ENCODE assay signal across 22 cellular contexts in the genomic region with DNA sequence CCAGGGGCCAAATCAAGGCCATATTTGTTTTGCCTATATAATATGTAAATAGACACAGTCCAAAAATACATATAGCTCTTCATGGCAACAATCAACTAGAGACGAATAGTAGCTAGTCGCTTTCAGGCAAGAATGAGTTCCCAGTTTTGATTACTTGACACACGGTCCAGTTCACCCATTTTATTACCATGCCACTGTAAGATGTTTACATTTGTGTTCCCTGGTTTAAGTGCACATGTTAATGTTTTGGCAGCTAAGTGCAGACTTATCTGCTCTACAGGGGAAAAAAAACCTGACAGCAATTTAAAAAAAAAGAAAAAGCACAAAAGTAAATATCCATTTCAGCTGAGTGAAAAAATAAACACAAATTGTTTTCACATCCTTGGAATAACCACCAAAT.
"Had no signal": no experiment of that assay in that cellular context is flagged by ENCODE, and none has a peak within 500 bp of the region (broad histone marks: within the 10 kb centered on the region; RNA-seq: fewer than 3 reads in every experiment).

No MANE protein-coding gene starts in this region.

- H3K4me1 ChIP-seq: foreskin keratinocyte, left lung, right lobe of liver, uterus had no signal

- H3K27ac ChIP-seq: foreskin keratinocyte, left lung, right lobe of liver, skin epidermis, uterus had no signal

- H3K9me3 Mint-ChIP-seq: stimulated activated effector memory CD8-positive, alpha-beta T cell treated with anti-CD3 and anti-CD28 coated beads, Interleukin-12 subunit alpha, Interleukin-12 subunit beta, amount 100 ng/mL, for 72 hours had no signal

- H3K27ac Mint-ChIP-seq: activated naive CD4-positive, alpha-beta T cell treated with anti-CD3 and anti-CD28 coated beads, Interleukin-2, amount 50 U/mL, for 72 hours; activated T-helper 17 cell treated with anti-CD3 and anti-CD28 coated beads, Interleukin-2, amount 50 U/mL, for 72 hours; brain; dendritic cell treated with granulocyte-macrophage colony-stimulating factor and Interleukin-4, amounts not matched to agents 40 ng/mL and 50 ng/mL, for 4 days; stimulated activated effector memory CD8-positive, alpha-beta T cell treated with anti-CD3 and anti-CD28 coated beads, Interleukin-12 subunit alpha, Interleukin-12 subunit beta, amount 100 ng/mL, for 72 hours had no signal

- H3K36me3 ChIP-seq: left lung, right lobe of liver, uterus had no signal

- H3K9me3 ChIP-seq: right lobe of liver, uterus had no signal

- H3K4me1 Mint-ChIP-seq: activated T-helper 17 cell treated with anti-CD3 and anti-CD28 coated beads, Interleukin-2, amount 50 U/mL, for 72 hours; brain; stimulated activated effector memory CD8-positive, alpha-beta T cell treated with anti-CD3 and anti-CD28 coated beads, Interleukin-12 subunit alpha, Interleukin-12 subunit beta, amount 100 ng/mL, for 72 hours had no signal

- H3K27me3 ChIP-seq: foreskin keratinocyte, left lung, right lobe of liver, uterus had no signal

- H3K4me3 Mint-ChIP-seq: activated T-helper 17 cell treated with anti-CD3 and anti-CD28 coated beads, Interleukin-2, amount 50 U/mL, for 72 hours; brain; dendritic cell treated with granulocyte-macrophage colony-stimulating factor and Interleukin-4, amounts not matched to agents 40 ng/mL and 50 ng/mL, for 4 days; naive B cell; stimulated activated effector memory CD8-positive, alpha-beta T cell treated with anti-CD3 and anti-CD28 coated beads, Interleukin-12 subunit alpha, Interleukin-12 subunit beta, amount 100 ng/mL, for 72 hours had no signal

- H3K36me3 Mint-ChIP-seq: brain; stimulated activated effector memory CD8-positive, alpha-beta T cell treated with anti-CD3 and anti-CD28 coated beads, Interleukin-12 subunit alpha, Interleukin-12 subunit beta, amount 100 ng/mL, for 72 hours had no signal

- ATAC-seq: activated naive CD4-positive, alpha-beta T cell treated with anti-CD3 and anti-CD28 coated beads, Interleukin-2, amount 50 U/mL, for 72 hours; activated T-helper 17 cell treated with anti-CD3 and anti-CD28 coated beads, Interleukin-2, amount 50 U/mL, for 72 hours; foreskin keratinocyte; left lung; right lobe of liver; stimulated activated effector memory CD8-positive, alpha-beta T cell treated with anti-CD3 and anti-CD28 coated beads, Interleukin-12 subunit alpha, Interleukin-12 subunit beta, amount 100 ng/mL, for 72 hours had no signal

- H3K27me3 Mint-ChIP-seq: activated T-helper 17 cell treated with anti-CD3 and anti-CD28 coated beads, Interleukin-2, amount 50 U/mL, for 72 hours; brain; dendritic cell treated with granulocyte-macrophage colony-stimulating factor and Interleukin-4, amounts not matched to agents 40 ng/mL and 50 ng/mL, for 4 days; naive B cell had no signal

- DNase-seq: activated CD4-positive, alpha-beta T cell treated with anti-CD3 and anti-CD28 coated beads for 1 hour; activated T-cell treated with anti-CD3 and anti-CD28 coated beads, Interleukin-2, amount 50 U/mL, for 1 hour; aorta; caudate nucleus; effector CD4-positive, alpha-beta T cell; erythroblast; foreskin keratinocyte; kidney; left lung; naive B cell; nucleus accumbens; right lobe of liver; stimulated activated CD4-positive, alpha-beta T cell treated with anti-CD3 and anti-CD28 coated beads, Interleukin-2, amount 100 ng/mL, for 24 hours; trophoblast cell; uterus had no signal

- H3K4me3 ChIP-seq: left lung, lung, right lobe of liver, skin epidermis, uterus had no signal
